In genomic region chr5:134957920-134958608, GRCh38 we compare ENCODE assay signal across 27 cellular contexts. TPM values are rescaled to one million over a fixed set of nuclear protein-coding genes. Genes with fewer than 3 reads are reported as not detected.
DNase-seq lines count a peak whose midpoint lies in the region; ATAC-seq and TF ChIP-seq lines count a peak whose summit lies in the region.
"Had no signal": no experiment of that assay in that cellular context is flagged by ENCODE, and none has a peak within 500 bp of the region (broad histone marks: within the 10 kb centered on the region; RNA-seq: fewer than 3 reads in every experiment).

No MANE protein-coding gene starts in this region.

- H3K4me1 ChIP-seq in PC-3 (ENCODE audit: insufficient read depth, low read length) = no peaks in the 10 kb centered on the region
- H3K4me1 ChIP-seq: left lung had no signal

- peaks cover 9% of the 10 kb centered on the region for H3K9me3 Mint-ChIP-seq in stimulated activated naive CD8-positive, alpha-beta T cell treated with anti-CD3 and anti-CD28 coated beads, Interleukin-15, Interleukin-2, amounts not matched to agents 100 ng/mL and 50 ng/mL, for 24 hours
- peaks cover 7 to 14% of the 10 kb centered on the region in 2 donors for H3K9me3 Mint-ChIP-seq in stimulated activated naive CD8-positive, alpha-beta T cell treated with anti-CD3 and anti-CD28 coated beads, Interleukin-15, amount 100 ng/mL, for 72 hours

- peak overlapping the region; percentile 58 for H3K27ac Mint-ChIP-seq in stimulated activated naive CD8-positive, alpha-beta T cell treated with anti-CD3 and anti-CD28 coated beads, Interleukin-15, Interleukin-2, amounts not matched to agents 100 ng/mL and 50 ng/mL, for 24 hours
- H3K27ac Mint-ChIP-seq in stimulated activated naive CD8-positive, alpha-beta T cell treated with anti-CD3 and anti-CD28 coated beads, Interleukin-15, amount 100 ng/mL, for 72 hours = no peak overlapping the region
- H3K27ac Mint-ChIP-seq: activated naive CD8-positive, alpha-beta T cell treated with anti-CD3 and anti-CD28 coated beads, Interleukin-2, amount 50 U/mL, for 24 hours had no signal

- no peak overlapping the region for H3K4me3 Mint-ChIP-seq in stimulated activated naive CD8-positive, alpha-beta T cell treated with anti-CD3 and anti-CD28 coated beads, Interleukin-15, Interleukin-2, amounts not matched to agents 100 ng/mL and 50 ng/mL, for 24 hours
- H3K4me3 Mint-ChIP-seq in stimulated activated naive CD8-positive, alpha-beta T cell treated with anti-CD3 and anti-CD28 coated beads, Interleukin-15, amount 100 ng/mL, for 72 hours = no peak overlapping the region
- H3K4me3 Mint-ChIP-seq: activated naive CD8-positive, alpha-beta T cell treated with anti-CD3 and anti-CD28 coated beads, Interleukin-2, amount 50 U/mL, for 24 hours had no signal

- H2AFZ ChIP-seq in PC-3 (ENCODE audit: low read length) = no peak overlapping the region

- no peaks in the 10 kb centered on the region for H3K27me3 Mint-ChIP-seq in stimulated activated naive CD8-positive, alpha-beta T cell treated with anti-CD3 and anti-CD28 coated beads, Interleukin-15, Interleukin-2, amounts not matched to agents 100 ng/mL and 50 ng/mL, for 24 hours
- no peaks in the 10 kb centered on the region for H3K27me3 Mint-ChIP-seq in stimulated activated naive CD8-positive, alpha-beta T cell treated with anti-CD3 and anti-CD28 coated beads, Interleukin-15, amount 100 ng/mL, for 72 hours
- H3K27me3 Mint-ChIP-seq: activated naive CD8-positive, alpha-beta T cell treated with anti-CD3 and anti-CD28 coated beads, Interleukin-2, amount 50 U/mL, for 24 hours had no signal

- no peaks in the 10 kb centered on the region for H4K20me1 ChIP-seq in PC-3 (ENCODE audit: low read length)

- no peaks in the 10 kb centered on the region for H3K27me3 ChIP-seq in PC-3 (ENCODE audit: low read length)
- H3K27me3 ChIP-seq: esophagus muscularis mucosa, left lung had no signal

- POLR2A ChIA-PET in PC-3 (lab: Charles Lee; ENCODE audit: unreplicated experiment) = no interaction called here

- DNase-seq in stimulated activated naive CD8-positive, alpha-beta T cell treated with anti-CD3 and anti-CD28 coated beads, Interleukin-15, amount 100 ng/mL, for 72 hours = no peak
- DNase-seq in PC-3 (no peak), left colon (no peak), RPMI8226 (no peak), GM13976 (ENCODE audit: low spot score) (no peak)
- DNase-seq: activated CD4-positive, alpha-beta T cell treated with anti-CD3 and anti-CD28 coated beads, Interleukin-2, amount 50 U/mL, for 48 hours; activated CD4-positive, CD25-positive, alpha-beta regulatory T cell; activated naive CD8-positive, alpha-beta T cell treated with anti-CD3 and anti-CD28 coated beads, Interleukin-2, amount 50 U/mL, for 24 hours; effector CD8-positive, alpha-beta T cell; foreskin melanocyte; Karpas-422; left lung; midbrain; MV-4-11; NCI-H1694; NCI-H526; SHP77 treated with DMSO at 0.1 percent for 48 hours; stimulated activated CD4-positive, alpha-beta T cell treated with anti-CD3 and anti-CD28 coated beads, Interleukin-4, amount 100 ng/mL, for 4 hours; stimulated activated naive CD4-positive, alpha-beta T cell treated with Interleukin-2 at 50 U/mL for 16 hours; T1000 had no signal

- no peak overlapping the region for H3K4me3 ChIP-seq in PC-3 (ENCODE audit: low read length)
- H3K4me3 ChIP-seq: esophagus muscularis mucosa, left lung had no signal

- intact Hi-C loops in PC-3 (cut with micrococcal nuclease) (no loop called here), left colon (cut with DNase I, micrococcal nuclease) (no loop called here)

- H3K27ac ChIP-seq in PC-3 (ENCODE audit: low read length) = no peak overlapping the region
- H3K27ac ChIP-seq: C4-2B, esophagus muscularis mucosa, left lung had no signal

- H3K36me3 ChIP-seq in PC-3 (ENCODE audit: low read depth, low read length) = no peaks in the 10 kb centered on the region

- H3F3A ChIP-seq in PC-3 (ENCODE audit: low read length, unreplicated experiment) = no peaks in the 10 kb centered on the region

- H3K9me3 ChIP-seq in PC-3 (ENCODE audit: low read length) = no peaks in the 10 kb centered on the region

- H3K4me1 Mint-ChIP-seq in stimulated activated naive CD8-positive, alpha-beta T cell treated with anti-CD3 and anti-CD28 coated beads, Interleukin-15, Interleukin-2, amounts not matched to agents 100 ng/mL and 50 ng/mL, for 24 hours (ENCODE audit: low read depth) = peaks cover 2% of the 10 kb centered on the region
- peaks cover 11% of the 10 kb centered on the region for H3K4me1 Mint-ChIP-seq in stimulated activated naive CD8-positive, alpha-beta T cell treated with anti-CD3 and anti-CD28 coated beads, Interleukin-15, amount 100 ng/mL, for 72 hours

- H3K9ac ChIP-seq in PC-3 (ENCODE audit: low read length) = no peak overlapping the region

- TF ChIP-seq CTCF in PC-3 (conservative IDR thresholded peaks at IDR 0.05; ENCODE audit: low read depth, low read length) (no peak), GM13976 (IDR thresholded peaks at IDR 0.05; ENCODE audit: borderline replicate concordance, control extremely low read depth, extremely low read depth, insufficient read depth, missing control alignments) (no peak)

- no peak for ATAC-seq in stimulated activated naive CD8-positive, alpha-beta T cell treated with anti-CD3 and anti-CD28 coated beads, Interleukin-15, amount 100 ng/mL, for 72 hours
- ATAC-seq in PC-3 (peak; percentile 50), left colon (peak; percentile 75), HG03095 (IDR thresholded peaks at IDR 0.05; ENCODE audit: unreplicated experiment) (no peak)
- ATAC-seq: activated naive CD8-positive, alpha-beta T cell treated with anti-CD3 and anti-CD28 coated beads, Interleukin-2, amount 50 U/mL, for 24 hours; left lung had no signal

- no TSS peak for BruUV-seq in PC-3 (replicated peaks; lab: Mats Ljungman, UMichigan)

- H3K36me3 Mint-ChIP-seq in stimulated activated naive CD8-positive, alpha-beta T cell treated with anti-CD3 and anti-CD28 coated beads, Interleukin-15, Interleukin-2, amounts not matched to agents 100 ng/mL and 50 ng/mL, for 24 hours (ENCODE audit: low read depth) = peaks cover 34% of the 10 kb centered on the region

- no peak overlapping the region for H3K4me2 ChIP-seq in PC-3 (ENCODE audit: low read length)

- CTCF ChIA-PET in PC-3 (lab: Charles Lee) = no interaction called here

- H3K9me2 ChIP-seq in PC-3 (replicated peaks; ENCODE audit: low read length) = no peaks in the 10 kb centered on the region

- in situ Hi-C loops in GM13976 (cut with MboI; ENCODE audit: low sequenced_read_pairs, unreplicated experiment) = no loop called here

- no peaks in the 10 kb centered on the region for H3K79me2 ChIP-seq in PC-3 (ENCODE audit: low read length)

RNA-seq across cellular contexts. Expression of gene CATSPER3, which starts 9.6 kb away (rescaled TPM):
- 0.40 TPM in 1 of 2 replicates, not detected in the other for total RNA-seq in PC-3 (2014; rRNA removed)
- 1 to 10 TPM in 1 of 2 donors, under 1 TPM in 1; 0.70 to 1.1 TPM for total RNA-seq in left colon
- total RNA-seq: G401, H4, HT-29 had no signal

RNA-seq across cellular contexts. Expression of gene PCBD2, which starts 53.1 kb away (rescaled TPM):
- total RNA-seq in PC-3 (2014; rRNA removed) = 5.4 and 7.0 TPM in 2 replicates
- total RNA-seq in left colon = 10 to 100 TPM; 14.6 to 17.6 TPM

Comparison
In these comparisons a context has a peak if more than half of its experiments do, and no peak if none do; other contexts are left out.
1. ATAC-seq: peak in PC-3 (single experiment) and left colon (single experiment); none in stimulated activated naive CD8-positive, alpha-beta T cell treated with anti-CD3 and anti-CD28 coated beads, Interleukin-15, amount 100 ng/mL, for 72 hours (single experiment) and HG03095 (single experiment).